ENCODE assay signal across 16 cellular contexts in genomic region chr14:54291491-54292191, GRCh38.
DNase-seq lines count a peak whose midpoint lies in the region; FAIRE-seq and TF ChIP-seq lines count a peak whose summit lies in the region.
"Had no signal": no experiment of that assay in that cellular context is flagged by ENCODE, and none has a peak within 500 bp of the region (broad histone marks: within the 10 kb centered on the region; RNA-seq: fewer than 3 reads in every experiment).

No MANE protein-coding gene starts in this region.

- H3K4me2 ChIP-seq in mammary epithelial cell (ENCODE audit: insufficient read depth, low read depth, low read length): no peak overlapping the region

- 37% methylated on average over 11 of the region's 11 CpGs for WGBS in mammary epithelial cell (ENCODE audit: low coverage, missing lambda C conversion rate)

- no peak for TF ChIP-seq CTCF in mammary epithelial cell (conservative IDR thresholded peaks at IDR 0.05 in 1 of 2, IDR thresholded peaks at IDR 0.05 in 1 of 2; ENCODE audit: extremely low read depth in 1 of 2, insufficient read depth in 1 of 2, low read depth in 1 of 2, low read length in 2 of 2)
- TF ChIP-seq CTCF in breast epithelium (IDR thresholded peaks at IDR 0.05): no peak

- in situ Hi-C loops in mammary epithelial cell (cut with MboI; ENCODE audit: low sequenced_read_pairs in 2 of 2): no loop called here

- CTCF ChIA-PET in mammary epithelial cell (lab: Charles Lee; ENCODE audit: low non-redundant PET): interaction anchor here (0.8 kb wide), 1 partner anchor 37 kb away, joined by 4 read pairs; no protein-coding TSS in a partner anchor

- peak; percentile 71 for FAIRE-seq in urothelium cell line (lab: Jason Lieb, UNC)
- FAIRE-seq: D721Med had no signal

- TF ChIP-seq POLR2A in breast epithelium (IDR thresholded peaks at IDR 0.05): no peak

- H3K36me3 ChIP-seq in mammary epithelial cell (ENCODE audit: insufficient read depth, low read length) (no peaks in the 10 kb centered on the region), breast epithelium (no peaks in the 10 kb centered on the region)
- H3K36me3 ChIP-seq: prostate gland had no signal

- intact Hi-C loops in mammary epithelial cell (cut with micrococcal nuclease): no loop called here
- intact Hi-C loops in breast epithelium (cut with DNase I; ENCODE audit: low total_unique reads): no loop called here

- H3K79me2 ChIP-seq in mammary epithelial cell (ENCODE audit: insufficient read depth, low read length): no peaks in the 10 kb centered on the region

- H3K4me3 ChIP-seq in mammary epithelial cell (replicated peaks in 1 of 3; ENCODE audit: insufficient read depth in 1 of 3, low read depth in 2 of 3, low read length in 3 of 3) (no peak overlapping the region), breast epithelium (no peak overlapping the region)
- H3K4me3 ChIP-seq: prostate gland, SK-N-MC had no signal

- no TSS peak for BruUV-seq in mammary epithelial cell (replicated peaks; lab: Mats Ljungman, UMichigan)

- H3K9ac ChIP-seq in mammary epithelial cell (ENCODE audit: insufficient read depth, low read length): no peak overlapping the region

- H4K20me1 ChIP-seq in mammary epithelial cell (ENCODE audit: insufficient read depth, low read length): no peaks in the 10 kb centered on the region

- H3K4me1 ChIP-seq in mammary epithelial cell (ENCODE audit: insufficient read depth, low read length) (peaks cover 9% of the 10 kb centered on the region), breast epithelium (no peaks in the 10 kb centered on the region)
- H3K4me1 ChIP-seq: prostate gland had no signal

- dilution Hi-C loops in mammary epithelial cell (cut with HindIII; ENCODE audit: low sequenced_read_pairs): no loop called here

- H3K27me3 ChIP-seq in mammary epithelial cell (ENCODE audit: insufficient read depth, low read length) (no peaks in the 10 kb centered on the region), breast epithelium (no peaks in the 10 kb centered on the region)

- no peaks in the 10 kb centered on the region for H3K9me3 ChIP-seq in mammary epithelial cell (replicated peaks; ENCODE audit: insufficient read depth, low read length)
- H3K9me3 ChIP-seq in breast epithelium: no peaks in the 10 kb centered on the region
- H3K9me3 ChIP-seq: prostate gland had no signal

- no peak overlapping the region for H3K27ac ChIP-seq in mammary epithelial cell (ENCODE audit: insufficient read depth, low read depth, low read length)
- no peak overlapping the region for H3K27ac ChIP-seq in breast epithelium
- H3K27ac ChIP-seq: prostate gland, SK-N-MC had no signal

- peak overlapping the region; percentile 77 for H2AFZ ChIP-seq in mammary epithelial cell (ENCODE audit: low read depth, low read length)

- DNase-seq in mammary epithelial cell (no peak), breast epithelium (ENCODE audit: low spot score in 2 of 2) (no peak), ecto neural progenitor cell (ENCODE audit: low spot score) (peak; percentile 64), left kidney (ENCODE audit: low read depth, low spot score) (peak; percentile 61), urothelium cell line (ENCODE audit: low spot score) (peak; percentile 48), NCI-H510A treated with DMSO at 0.1 percent for 48 hours (lab: John Stamatoyannopoulos, UW) (no peak), DMS114 treated with DMSO at 0.1 percent for 48 hours (lab: John Stamatoyannopoulos, UW; ENCODE audit: unreplicated experiment) (no peak), amniotic stem cell (lab: John Stamatoyannopoulos, UW) (no peak)
- DNase-seq: activated B cell treated with CpG ODN at 0.5 μM for 24 hours; activated naive CD8-positive, alpha-beta T cell treated with anti-CD3 and anti-CD28 coated beads, Interleukin-2, amount 50 U/mL, for 24 hours; activated T-cell treated with anti-CD3 and anti-CD28 coated beads, Interleukin-2, amount 50 U/mL, for 1 hour; glutamatergic neuron; NCI-H146 had no signal

Comparison
In these comparisons a context has a peak if more than half of its experiments do, and no peak if none do; other contexts are left out.
1. DNase-seq: peak in ecto neural progenitor cell (single experiment), left kidney (single experiment) and urothelium cell line (single experiment); none in mammary epithelial cell (single experiment), breast epithelium (0 of 2), NCI-H510A treated with DMSO at 0.1 percent for 48 hours (single experiment), DMS114 treated with DMSO at 0.1 percent for 48 hours (single experiment) and amniotic stem cell (single experiment).